Comparison of ENCODE assay signal across 22 cellular contexts in the genomic region with DNA sequence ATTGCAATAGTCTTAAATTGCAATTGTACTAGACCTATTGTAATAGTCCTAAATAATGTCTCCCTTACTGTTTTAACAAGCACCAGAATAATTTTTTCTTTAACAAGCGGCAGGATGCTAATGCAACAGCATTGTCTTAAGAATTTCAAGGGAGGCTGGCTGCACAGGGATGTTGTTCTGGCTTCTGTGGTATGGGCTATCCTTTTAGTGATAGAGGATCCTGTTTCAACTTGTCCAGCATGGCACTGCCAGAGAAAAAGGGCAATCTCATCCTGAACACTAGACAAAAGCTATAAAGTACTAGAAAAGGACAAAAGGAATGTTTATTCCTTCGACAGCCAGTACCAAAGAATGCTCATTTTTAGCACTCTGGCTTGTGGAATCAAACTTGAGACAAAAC.
DNase-seq lines count a peak whose midpoint lies in the region; ATAC-seq and TF ChIP-seq lines count a peak whose summit lies in the region.
"Had no signal": no experiment of that assay in that cellular context is flagged by ENCODE, and none has a peak within 500 bp of the region (broad histone marks: within the 10 kb centered on the region; RNA-seq: fewer than 3 reads in every experiment).

No MANE protein-coding gene starts in this region.

- CTCF ChIA-PET in MCF 10A (lab: Yijun Ruan, JAX) (no interaction called here), mammary epithelial cell (lab: Charles Lee; ENCODE audit: low non-redundant PET) (no interaction called here)

- TF ChIP-seq CTCF in MCF 10A (IDR thresholded peaks at IDR 0.05; ENCODE audit: unreplicated experiment) = no peak
- no peak for TF ChIP-seq CTCF in breast epithelium (IDR thresholded peaks at IDR 0.05)
- TF ChIP-seq CTCF in mammary epithelial cell (conservative IDR thresholded peaks at IDR 0.05 in 1 of 2, IDR thresholded peaks at IDR 0.05 in 1 of 2; ENCODE audit: extremely low read depth in 1 of 2, insufficient read depth in 1 of 2, low read depth in 1 of 2, low read length in 2 of 2) = no peak
- TF ChIP-seq CTCF in transverse colon (IDR thresholded peaks at IDR 0.05) = no peak

- TF ChIP-seq POLR2A in breast epithelium (IDR thresholded peaks at IDR 0.05) = no peak
- TF ChIP-seq POLR2A in transverse colon (IDR thresholded peaks at IDR 0.05) = no peak

- peak; percentile 3 for DNase-seq in MCF 10A (ENCODE audit: unreplicated experiment)
- no peak for DNase-seq in breast epithelium (ENCODE audit: low spot score in 2 of 2)
- DNase-seq in mammary epithelial cell = no peak
- DNase-seq in epithelial cell of prostate (ENCODE audit: low read depth, low spot score) = no peak
- no peak for DNase-seq in stimulated activated naive CD4-positive, alpha-beta T cell (lab: John Stamatoyannopoulos, UW)
- no peak for DNase-seq in NCI-H1694 treated with DMSO at 0.1 percent for 48 hours (lab: John Stamatoyannopoulos, UW)
- no peak for DNase-seq in stimulated activated naive B cell treated with anti-CD40 and anti-IgM and Interleukin-4, amounts not matched to agents 10 μg/mL and 1 μg/mL and 100 μg/mL, for 72 hours
- no peak for DNase-seq in transverse colon
- DNase-seq: Caco-2; CD4-positive, CD25-positive, alpha-beta regulatory T cell; CD8-positive, alpha-beta T cell; DMS79; EL; GDM1; GM23248; H7; HCEC 1CT had no signal

- BruUV-seq in MCF 10A (replicated peaks; lab: Mats Ljungman, UMichigan) (no TSS peak), mammary epithelial cell (replicated peaks; lab: Mats Ljungman, UMichigan) (no TSS peak)

- H3K36me3 ChIP-seq in breast epithelium (no peaks in the 10 kb centered on the region), mammary epithelial cell (ENCODE audit: insufficient read depth, low read length) (no peaks in the 10 kb centered on the region), transverse colon (no peaks in the 10 kb centered on the region)
- H3K36me3 ChIP-seq: BLaER1 had no signal

- peak overlapping the region; percentile 42 for H2AFZ ChIP-seq in mammary epithelial cell (ENCODE audit: low read depth, low read length)
- H2AFZ ChIP-seq: GM23248 had no signal

- intact Hi-C loops in MCF 10A (cut with micrococcal nuclease) (no loop called here), breast epithelium (cut with DNase I; ENCODE audit: low total_unique reads) (no loop called here), mammary epithelial cell (cut with micrococcal nuclease) (no loop called here), transverse colon (cut with DNase I; ENCODE audit: low total_unique reads) (no loop called here)

- ATAC-seq in stimulated activated naive B cell treated with anti-CD40 and anti-IgM and Interleukin-4, amounts not matched to agents 10 μg/mL and 1 μg/mL and 100 μg/mL, for 72 hours (replicated peaks) = no peak
- ATAC-seq: CD8-positive, alpha-beta T cell; GM12878 had no signal

- in situ Hi-C loops in mammary epithelial cell (cut with MboI; ENCODE audit: low sequenced_read_pairs in 2 of 2) (no loop called here), transverse colon (cut with MboI; ENCODE audit: low pct_ligation_motif_present in 1 of 4, low pct_unique_long_range_greater_than_20kb in 1 of 4, low sequenced_read_pairs in 3 of 4) (loop anchor here in 1 of 4 donors (25.0 kb wide), 1 partner anchor 530 kb away; no protein-coding TSS in a partner anchor)

- H3K9me3 ChIP-seq in breast epithelium (peaks cover 0 to 11% of the 10 kb centered on the region in 2 donors), mammary epithelial cell (replicated peaks; ENCODE audit: insufficient read depth, low read length) (no peaks in the 10 kb centered on the region), transverse colon (no peaks in the 10 kb centered on the region)
- H3K9me3 ChIP-seq: Caco-2 had no signal

- H3K4me1 Mint-ChIP-seq in MCF 10A (ENCODE audit: insufficient read depth, unreplicated experiment) = peaks cover 21% of the 10 kb centered on the region
- H3K4me1 Mint-ChIP-seq in stimulated activated naive B cell treated with anti-CD40 and anti-IgM and Interleukin-4, amounts not matched to agents 10 μg/mL and 1 μg/mL and 100 μg/mL, for 72 hours = no peaks in the 10 kb centered on the region
- H3K4me1 Mint-ChIP-seq: B cell; CD4-positive, CD25-positive, alpha-beta regulatory T cell had no signal

- H3K9me3 Mint-ChIP-seq in MCF 10A (ENCODE audit: unreplicated experiment) = peaks cover 30% of the 10 kb centered on the region
- peaks cover 11 to 18% of the 10 kb centered on the region in 2 donors for H3K9me3 Mint-ChIP-seq in stimulated activated naive B cell treated with anti-CD40 and anti-IgM and Interleukin-4, amounts not matched to agents 10 μg/mL and 1 μg/mL and 100 μg/mL, for 72 hours

- 26% methylated on average over 2 of the region's 2 CpGs for WGBS in mammary epithelial cell (ENCODE audit: low coverage, missing lambda C conversion rate)
- WGBS in transverse colon (ENCODE audit: low coverage in 1 of 2), 2 donors = 68% methylated on average over 2 of the region's 2 CpGs; no CpG with 5 or more reads in 1 of the 2 donors

- H3K4me3 ChIP-seq in breast epithelium (no peak overlapping the region), mammary epithelial cell (replicated peaks in 1 of 3; ENCODE audit: insufficient read depth in 1 of 3, low read depth in 2 of 3, low read length in 3 of 3) (no peak overlapping the region), transverse colon (no peak overlapping the region)
- H3K4me3 ChIP-seq: BLaER1, GM12878, GM23248 had no signal

- H3K9ac ChIP-seq in mammary epithelial cell (ENCODE audit: insufficient read depth, low read length) = no peak overlapping the region
- H3K9ac ChIP-seq: BLaER1, GM23248 had no signal

- no peaks in the 10 kb centered on the region for H3K36me3 Mint-ChIP-seq in MCF 10A (ENCODE audit: insufficient read depth, unreplicated experiment)
- no peaks in the 10 kb centered on the region for H3K36me3 Mint-ChIP-seq in stimulated activated naive B cell treated with anti-CD40 and anti-IgM and Interleukin-4, amounts not matched to agents 10 μg/mL and 1 μg/mL and 100 μg/mL, for 72 hours
- H3K36me3 Mint-ChIP-seq: CD4-positive, CD25-positive, alpha-beta regulatory T cell; CD8-positive, alpha-beta T cell had no signal

- H3K4me1 ChIP-seq in breast epithelium (no peaks in the 10 kb centered on the region), mammary epithelial cell (ENCODE audit: insufficient read depth, low read length) (peaks cover 18% of the 10 kb centered on the region), transverse colon (no peaks in the 10 kb centered on the region)
- H3K4me1 ChIP-seq: BLaER1, Caco-2 had no signal

- H3K27ac ChIP-seq in breast epithelium (no peak overlapping the region), mammary epithelial cell (ENCODE audit: insufficient read depth, low read depth, low read length) (peak overlapping the region; percentile 58), epithelial cell of prostate (peak overlapping the region; percentile 66), transverse colon (no peak overlapping the region)
- H3K27ac ChIP-seq: 22Rv1, BLaER1, C4-2B, GM23248 had no signal

- H4K20me1 ChIP-seq in mammary epithelial cell (ENCODE audit: insufficient read depth, low read length) = no peaks in the 10 kb centered on the region
- H4K20me1 ChIP-seq: BLaER1 had no signal

- peaks cover 0 to 11% of the 10 kb centered on the region in 2 donors for H3K27me3 ChIP-seq in breast epithelium
- no peaks in the 10 kb centered on the region for H3K27me3 ChIP-seq in mammary epithelial cell (ENCODE audit: insufficient read depth, low read length)
- H3K27me3 ChIP-seq in transverse colon = no peaks in the 10 kb centered on the region

- dilution Hi-C loops in mammary epithelial cell (cut with HindIII; ENCODE audit: low sequenced_read_pairs) = no loop called here

- peak overlapping the region; percentile 41 for H3K27ac Mint-ChIP-seq in MCF 10A (ENCODE audit: low read depth, unreplicated experiment)
- H3K27ac Mint-ChIP-seq in stimulated activated naive B cell treated with anti-CD40 and anti-IgM and Interleukin-4, amounts not matched to agents 10 μg/mL and 1 μg/mL and 100 μg/mL, for 72 hours = no peak overlapping the region
- H3K27ac Mint-ChIP-seq: B cell; CD4-positive, CD25-positive, alpha-beta regulatory T cell; CD8-positive, alpha-beta T cell had no signal

- TF ChIP-seq EP300 in transverse colon (IDR thresholded peaks at IDR 0.05; ENCODE audit: low read depth) = no peak

- H3K27me3 Mint-ChIP-seq in MCF 10A (ENCODE audit: insufficient read depth, unreplicated experiment) = no peaks in the 10 kb centered on the region
- H3K27me3 Mint-ChIP-seq in stimulated activated naive B cell treated with anti-CD40 and anti-IgM and Interleukin-4, amounts not matched to agents 10 μg/mL and 1 μg/mL and 100 μg/mL, for 72 hours = no peaks in the 10 kb centered on the region
- H3K27me3 Mint-ChIP-seq: B cell; CD4-positive, CD25-positive, alpha-beta regulatory T cell had no signal

- no peaks in the 10 kb centered on the region for H3K79me2 ChIP-seq in mammary epithelial cell (ENCODE audit: insufficient read depth, low read length)

- peak overlapping the region; percentile 61 for H3K4me2 ChIP-seq in mammary epithelial cell (ENCODE audit: insufficient read depth, low read depth, low read length)
- H3K4me2 ChIP-seq: BLaER1 had no signal

- no peak overlapping the region for H3K4me3 Mint-ChIP-seq in MCF 10A (ENCODE audit: unreplicated experiment)
- no peak overlapping the region for H3K4me3 Mint-ChIP-seq in stimulated activated naive B cell treated with anti-CD40 and anti-IgM and Interleukin-4, amounts not matched to agents 10 μg/mL and 1 μg/mL and 100 μg/mL, for 72 hours
- H3K4me3 Mint-ChIP-seq: B cell; CD4-positive, CD25-positive, alpha-beta regulatory T cell; CD8-positive, alpha-beta T cell had no signal

- POLR2A ChIA-PET in MCF 10A (lab: Yijun Ruan, JAX) = no interaction called here

Comparison
In these comparisons a context has a peak if more than half of its experiments do, and no peak if none do; other contexts are left out.
1. H3K27ac ChIP-seq: peak in mammary epithelial cell (single experiment) and epithelial cell of prostate (single experiment); none in breast epithelium (0 of 2) and transverse colon (0 of 4).